Comparison of ENCODE assay signal across 29 cellular contexts in the genomic region with DNA sequence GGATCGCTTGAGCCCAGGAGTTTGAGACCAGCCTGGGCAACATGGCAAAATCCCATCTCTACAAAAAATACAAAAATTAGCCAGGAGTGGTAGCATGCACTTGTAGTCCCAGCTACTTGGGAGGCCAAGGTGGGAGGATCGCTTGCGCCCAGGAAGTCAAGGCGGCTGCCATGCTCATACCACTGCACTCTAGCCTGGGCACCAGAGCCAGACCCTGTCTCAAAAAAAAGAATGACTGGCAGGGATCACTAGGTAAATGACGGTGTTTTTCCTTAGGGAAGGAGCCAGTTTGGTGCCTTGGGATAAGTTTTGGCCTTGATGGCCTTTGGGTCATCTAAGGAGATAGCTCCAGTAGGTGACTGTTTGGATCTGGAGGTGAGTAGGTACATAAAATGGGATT. TPM values are rescaled to one million over a fixed set of nuclear protein-coding genes. Genes with fewer than 3 reads are reported as not detected.
A peak's percentile ranks its signal among the peaks of the same experiment; 100 is the strongest.
DNase-seq lines count a peak whose midpoint lies in the region; ATAC-seq, FAIRE-seq and TF ChIP-seq lines count a peak whose summit lies in the region.
"Had no signal": no experiment of that assay in that cellular context is flagged by ENCODE, and none has a peak within 500 bp of the region (broad histone marks: within the 10 kb centered on the region; RNA-seq: fewer than 3 reads in every experiment).

No MANE protein-coding gene starts in this region.

- H3K4me2 ChIP-seq in K562 (ENCODE audit: insufficient read depth, low read length), result peak overlapping the region; percentile 48
- H3K4me2 ChIP-seq: BLaER1 had no signal

- ATAC-seq in CD4-positive, CD25-positive, alpha-beta regulatory T cell (ENCODE audit: low read depth in 2 of 2), result no peak
- no peak for ATAC-seq in CD4-positive, alpha-beta T cell (ENCODE audit: poor library complexity)
- ATAC-seq in K562, result no peak; the same call in 2 of the 3 replicates
- ATAC-seq in naive thymus-derived CD8-positive, alpha-beta T cell, result no peak
- ATAC-seq in GM18867 (IDR thresholded peaks at IDR 0.05; ENCODE audit: unreplicated experiment), result no peak
- ATAC-seq: psoas muscle, Right ventricle myocardium inferior, sciatic nerve had no signal

- H3K9me3 ChIP-seq in CD4-positive, CD25-positive, alpha-beta regulatory T cell (ENCODE audit: control insufficient read depth in 2 of 2, low read length in 2 of 2), result no peaks in the 10 kb centered on the region
- H3K9me3 ChIP-seq in CD4-positive, alpha-beta T cell (ENCODE audit: control insufficient read depth, low read length), result no peaks in the 10 kb centered on the region
- no peaks in the 10 kb centered on the region for H3K9me3 ChIP-seq in K562 (replicated peaks; ENCODE audit: control insufficient read depth, insufficient read depth, low read depth, low read length)
- H3K9me3 ChIP-seq: BLaER1, Caco-2, left ventricle myocardium inferior, psoas muscle, tibial artery had no signal

- no peak for FAIRE-seq in K562 (lab: Jason Lieb, UNC)
- FAIRE-seq: colon, HepG2, keratinocyte had no signal

- TF ChIP-seq CTCF in CD4-positive, alpha-beta T cell (IDR thresholded peaks at IDR 0.05), result no peak
- no peak for TF ChIP-seq CTCF in K562 (IDR thresholded peaks at IDR 0.05 in 2 of 3, conservative IDR thresholded peaks at IDR 0.05 in 1 of 3; ENCODE audit: insufficient read depth in 2 of 3, low read depth in 1 of 3, low read length in 3 of 3)

- WGBS in K562 (ENCODE audit: insufficient coverage, low coverage, missing lambda C conversion rate), result 90% methylated on average over 5 of the region's 5 CpGs

- H3K4me1 ChIP-seq in CD4-positive, CD25-positive, alpha-beta regulatory T cell (ENCODE audit: control insufficient read depth, insufficient read depth, low read length, poor library complexity, severe bottlenecking), result peaks cover 32% of the 10 kb centered on the region
- H3K4me1 ChIP-seq in K562 (replicated peaks in 1 of 2; ENCODE audit: control insufficient read depth in 2 of 2, insufficient read depth in 2 of 2, low read length in 2 of 2), result peaks cover 24 to 25% of the 10 kb centered on the region in 2 experiments

- H3K36me3 Mint-ChIP-seq in CD4-positive, CD25-positive, alpha-beta regulatory T cell, result peaks cover 18% of the 10 kb centered on the region
- peaks cover 75% of the 10 kb centered on the region for H3K36me3 Mint-ChIP-seq in CD4-positive, alpha-beta T cell (ENCODE audit: low read depth)
- peaks cover 0 to 60% (median 10%) of the 10 kb centered on the region in 3 donors for H3K36me3 Mint-ChIP-seq in naive thymus-derived CD8-positive, alpha-beta T cell

- H3K9ac ChIP-seq in K562 (ENCODE audit: insufficient read depth in 1 of 2, low read depth in 2 of 2, low read length in 2 of 2), result peak overlapping the region in 1 of 2 experiments; percentile 0; a peak in 2 of 4 replicates
- H3K9ac ChIP-seq: BLaER1 had no signal

- H3K27me3 Mint-ChIP-seq in CD4-positive, CD25-positive, alpha-beta regulatory T cell, result no peaks in the 10 kb centered on the region
- no peaks in the 10 kb centered on the region for H3K27me3 Mint-ChIP-seq in CD4-positive, alpha-beta T cell
- no peaks in the 10 kb centered on the region for H3K27me3 Mint-ChIP-seq in naive thymus-derived CD8-positive, alpha-beta T cell

- peak overlapping the region in 2 of 4 donors; percentile 35 to 63 for H3K4me3 Mint-ChIP-seq in CD4-positive, CD25-positive, alpha-beta regulatory T cell
- H3K4me3 Mint-ChIP-seq in CD4-positive, alpha-beta T cell, result no peak overlapping the region
- peak overlapping the region in 6 of 10 donors; percentile 22 to 45 (median 39) for H3K4me3 Mint-ChIP-seq in naive thymus-derived CD8-positive, alpha-beta T cell

- H3K9me3 Mint-ChIP-seq in CD4-positive, CD25-positive, alpha-beta regulatory T cell, result peaks cover 0 to 1% (median 0%) of the 10 kb centered on the region in 7 donors
- H3K9me3 Mint-ChIP-seq in CD4-positive, alpha-beta T cell, result no peaks in the 10 kb centered on the region
- no peaks in the 10 kb centered on the region for H3K9me3 Mint-ChIP-seq in naive thymus-derived CD8-positive, alpha-beta T cell

- H3K4me3 ChIP-seq in CD4-positive, CD25-positive, alpha-beta regulatory T cell (ENCODE audit: low read depth, low read length), result no peak overlapping the region
- no peak overlapping the region for H3K4me3 ChIP-seq in K562
- H3K4me3 ChIP-seq: BLaER1, left ventricle myocardium inferior, psoas muscle, tibial artery had no signal

- peaks cover 24% of the 10 kb centered on the region for H4K20me1 ChIP-seq in K562 (replicated peaks; ENCODE audit: control insufficient read depth, insufficient read depth, low read length)

- H3K27me3 ChIP-seq in CD4-positive, CD25-positive, alpha-beta regulatory T cell (ENCODE audit: control insufficient read depth, insufficient read depth, low read length), result no peaks in the 10 kb centered on the region
- no peaks in the 10 kb centered on the region for H3K27me3 ChIP-seq in CD4-positive, alpha-beta T cell (ENCODE audit: control insufficient read depth, insufficient read depth, low read length)
- H3K27me3 ChIP-seq in K562 (ENCODE audit: control insufficient read depth in 2 of 2, insufficient read depth in 2 of 2, low read length in 2 of 2), result no peaks in the 10 kb centered on the region
- H3K27me3 ChIP-seq: BLaER1, tibial artery had no signal

- peaks cover 96% of the 10 kb centered on the region for H3K79me2 ChIP-seq in K562 (ENCODE audit: control insufficient read depth, insufficient read depth, low read length)

- H3K27ac ChIP-seq in CD4-positive, CD25-positive, alpha-beta regulatory T cell (ENCODE audit: insufficient read depth, low read length, poor library complexity, severe bottlenecking), result no peak overlapping the region
- no peak overlapping the region for H3K27ac ChIP-seq in CD4-positive, alpha-beta T cell (ENCODE audit: low read depth, low read length)
- no peak overlapping the region for H3K27ac ChIP-seq in K562 (ENCODE audit: extremely low read depth, low read depth, low read length)
- H3K27ac ChIP-seq: BLaER1, left ventricle myocardium inferior, psoas muscle, tibial artery had no signal

- CTCF ChIA-PET in CD4-positive, alpha-beta T cell (lab: Charles Lee), result no interaction called here
- CTCF ChIA-PET in K562 (lab: Yijun Ruan, JAX; ENCODE audit: low intra/inter-chr PET ratio), result no interaction called here

- no peak overlapping the region for H2AFZ ChIP-seq in K562 (ENCODE audit: low read depth, low read length)

- in situ Hi-C loops in K562 (cut with MboI), result no loop called here

- no peak for TF ChIP-seq POLR2A in K562 (conservative IDR thresholded peaks at IDR 0.05)

- no peak for TF ChIP-seq EP300 in K562 (IDR thresholded peaks at IDR 0.05; ENCODE audit: low read length)

- TF ChIP-seq RAD21 in K562 (CRISPR knock-in tag; conservative IDR thresholded peaks at IDR 0.05 in 1 of 2, IDR thresholded peaks at IDR 0.05 in 1 of 2), result no peak

- no TSS peak for BruUV-seq in K562 (replicated peaks; lab: Mats Ljungman, UMichigan)

- peaks cover 25% of the 10 kb centered on the region for H3K36me3 ChIP-seq in CD4-positive, CD25-positive, alpha-beta regulatory T cell (ENCODE audit: control insufficient read depth, insufficient read depth, low read length)
- peaks cover 54% of the 10 kb centered on the region for H3K36me3 ChIP-seq in K562 (ENCODE audit: control insufficient read depth, insufficient read depth, low read length)
- H3K36me3 ChIP-seq: left ventricle myocardium inferior had no signal

- no peak for DNase-seq in CD4-positive, CD25-positive, alpha-beta regulatory T cell
- no peak for DNase-seq in CD4-positive, alpha-beta T cell
- no peak for DNase-seq in K562 (ENCODE audit: extremely low read depth in 1 of 4, low spot score in 3 of 4)
- DNase-seq in naive thymus-derived CD8-positive, alpha-beta T cell, result no peak
- no peak for DNase-seq in ureter (ENCODE audit: low spot score)
- no peak for DNase-seq in occipital lobe (lab: John Stamatoyannopoulos, UW)
- DNase-seq: activated CD4-positive, alpha-beta T cell treated with anti-CD3 and anti-CD28 coated beads, Interleukin-2, amount 50 U/mL, for 48 hours; activated CD4-positive, CD25-positive, alpha-beta regulatory T cell treated with anti-CD3 and anti-CD28 coated beads, Interleukin-2, amount 50 U/mL, for 72 hours; anterior cingulate cortex; effector CD4-positive, alpha-beta T cell; HCEC 1CT; Karpas-422; left ventricle myocardium inferior; NCI-H1417 treated with DMSO at 0.1 percent for 48 hours; NCI-H2081; NCI-H226; NCI-H526 treated with DMSO at 0.1 percent for 48 hours; psoas muscle; stimulated activated CD8-positive, alpha-beta memory T cell treated with anti-CD3 and anti-CD28 coated beads, Interleukin-4, amount 100 ng/mL, for 48 hours; T-helper 2 cell had no signal

- peaks cover 25 to 86% (median 61%) of the 10 kb centered on the region in 4 donors for H3K4me1 Mint-ChIP-seq in CD4-positive, CD25-positive, alpha-beta regulatory T cell
- peaks cover 82% of the 10 kb centered on the region for H3K4me1 Mint-ChIP-seq in CD4-positive, alpha-beta T cell (ENCODE audit: low read depth)
- peaks cover 38 to 86% (median 82%) of the 10 kb centered on the region in 4 donors for H3K4me1 Mint-ChIP-seq in naive thymus-derived CD8-positive, alpha-beta T cell

- intact Hi-C loops in CD4-positive, alpha-beta T cell (cut with DNase I, micrococcal nuclease), result loop anchor here (5.0 to 10.0 kb wide), 6 partner anchors 62 to 1555 kb away; partner anchors contain the start of genes SBDS (in 1 of the 2), TYW1 (in 1 of the 2) and ZNF92 (in 1 of the 2)
- intact Hi-C loops in K562 (cut with micrococcal nuclease), result no loop called here

- peak overlapping the region in 2 of 3 donors; percentile 67 to 79 for H3K27ac Mint-ChIP-seq in CD4-positive, CD25-positive, alpha-beta regulatory T cell
- H3K27ac Mint-ChIP-seq in CD4-positive, alpha-beta T cell, result peak overlapping the region; percentile 26
- peak overlapping the region in 8 of 10 donors; percentile 49 to 84 (median 70) for H3K27ac Mint-ChIP-seq in naive thymus-derived CD8-positive, alpha-beta T cell

- POLR2A ChIA-PET in CD4-positive, alpha-beta T cell (lab: Charles Lee), result interaction anchor here (2.4 kb wide), 1 partner anchor 9 kb away, joined by 10 read pairs; the partner anchor contains the start of gene TMEM248
- POLR2A ChIA-PET in K562 (lab: Yijun Ruan, JAX), result interaction anchor here (0.7 to 2.4 kb wide), 12 partner anchors 8 to 948 kb away, joined by 3 to 18 read pairs (median 4); partner anchors contain the start of genes GUSB, TMEM248 and TYW1
- POLR2A ChIA-PET in naive thymus-derived CD8-positive, alpha-beta T cell (lab: Charles Lee), result interaction anchor here (1.2 kb wide), 1 partner anchor 8 kb away, joined by 14 read pairs; the partner anchor contains the start of gene TMEM248

- no peaks in the 10 kb centered on the region for H3K9me1 ChIP-seq in K562 (ENCODE audit: control insufficient read depth, insufficient read depth, low read length)

RNA-seq across cellular contexts. Expression of gene TMEM248, which starts 8.9 kb away (rescaled TPM):
- total RNA-seq in CD4-positive, CD25-positive, alpha-beta regulatory T cell, result 87.3 TPM
- polyA plus RNA-seq in CD4-positive, CD25-positive, alpha-beta regulatory T cell, result 100 to 1,000 TPM; 103 to 152 (median 116) TPM
- 10 to 100 TPM; 64.7 to 67.4 TPM for total RNA-seq in CD4-positive, alpha-beta T cell
- total RNA-seq in K562 (2011; cell fraction: chromatin; rRNA removed; ENCODE audit: low replicate concordance), result 196 and 234 TPM in 2 replicates
- 184 and 220 TPM in 2 replicates for total RNA-seq in K562 (2011; cell fraction: nucleolus; rRNA removed)
- 236 and 245 TPM in 2 replicates for total RNA-seq in K562 (2011; cell fraction: nucleoplasm; rRNA removed)
- 64.4 and 76.4 TPM in 2 replicates for total RNA-seq in K562 (2014; rRNA removed)
- total RNA-seq in K562 (2014; rRNA removed; fragmentation: Illumina TruSeq; extraction: Trizol), result 57.6 and 58.0 TPM in 2 replicates
- 78.0 and 78.4 TPM in 2 replicates for total RNA-seq in K562 (2015; rRNA removed; fragmentation: Illumina TruSeq; extraction: Trizol)
- total RNA-seq in K562 (2021), result 107 and 108 TPM in 2 replicates
- 79.1 and 95.8 TPM in 2 replicates for polyA plus RNA-seq in K562 (2011; rRNA removed)
- 111 and 247 TPM in 2 replicates for polyA plus RNA-seq in K562 (2011; cell fraction: cytosol; rRNA removed)
- polyA plus RNA-seq in K562 (2011; cell fraction: nucleus; rRNA removed), result 105 and 124 TPM in 2 replicates
- 51.5 and 64.1 TPM in 2 replicates for polyA plus RNA-seq in K562 (2012)
- 109 and 132 TPM in 2 replicates for polyA plus RNA-seq in K562 (2014; fragmentation: Illumina TruSeq; extraction: Trizol)
- polyA plus RNA-seq in K562 (2014; fragmentation: Nextera tagmentation; extraction: Ambion mirVana), result 1 to 10 TPM; 6.3 to 8.2 TPM
- polyA plus RNA-seq in K562 (2014; rRNA removed), result 63.2 and 85.8 TPM in 2 replicates
- polyA minus RNA-seq in K562 (2011; rRNA and poly(A)+ RNA removed), result 89.8 and 153 TPM in 2 replicates
- 63.9 and 95.8 TPM in 2 replicates for polyA minus RNA-seq in K562 (2011; cell fraction: cytosol; rRNA and poly(A)+ RNA removed)
- 27.6 and 38.8 TPM in 2 replicates for polyA minus RNA-seq in K562 (2011; cell fraction: nucleus; rRNA and poly(A)+ RNA removed)
- 10 to 100 TPM; 92.2 to 97.1 TPM for total RNA-seq in naive thymus-derived CD8-positive, alpha-beta T cell
- 100 to 1,000 TPM in 2 of 3 donors, 10 to 100 TPM in 1; 93.5 to 113 (median 103) TPM for polyA plus RNA-seq in naive thymus-derived CD8-positive, alpha-beta T cell
- total RNA-seq in ureter, result 128 TPM
- total RNA-seq in occipital lobe, result 54.4 TPM
